Comparison of ENCODE assay signal across 21 cellular contexts in the genomic region with DNA sequence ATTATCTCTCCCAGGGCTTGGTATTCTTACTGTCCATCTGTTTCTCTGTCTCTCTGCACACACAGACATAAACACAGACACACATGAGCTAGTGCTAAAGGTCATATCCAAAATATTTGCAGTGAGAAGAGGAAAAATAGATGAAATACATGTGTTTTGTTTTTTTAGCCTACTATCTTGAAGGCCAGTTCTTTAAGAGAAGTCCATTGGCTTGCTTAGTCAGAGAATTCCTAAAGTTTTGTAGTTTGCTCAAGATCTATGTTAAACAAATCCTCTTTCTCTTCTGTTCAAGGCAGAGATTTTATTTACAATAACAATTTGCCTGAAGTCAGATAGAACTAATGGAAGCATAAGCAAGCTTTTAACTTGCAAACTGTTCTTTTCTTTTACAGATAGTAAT.
DNase-seq lines count a peak whose midpoint lies in the region; ATAC-seq and TF ChIP-seq lines count a peak whose summit lies in the region.
"Had no signal": no experiment of that assay in that cellular context is flagged by ENCODE, and none has a peak within 500 bp of the region (broad histone marks: within the 10 kb centered on the region; RNA-seq: fewer than 3 reads in every experiment).

No MANE protein-coding gene starts in this region.

- H2BK5ac ChIP-seq in mesenchymal stem cell (ENCODE audit: low read depth, low read length, poor library complexity, severe bottlenecking), result no peak overlapping the region

- no peaks in the 10 kb centered on the region for H3K9me3 Mint-ChIP-seq in activated T-cell treated with anti-CD3 and anti-CD28 coated beads, Interleukin-2, amount 50 U/mL, for 4 hours

- no peak overlapping the region for H2BK15ac ChIP-seq in mesenchymal stem cell (ENCODE audit: low read depth, poor library complexity, severe bottlenecking)

- H3K4ac ChIP-seq in mesenchymal stem cell (ENCODE audit: low read depth in 1 of 2, low read length in 2 of 2), result no peak overlapping the region

- no peak overlapping the region for H2AFZ ChIP-seq in mesenchymal stem cell (ENCODE audit: low read depth, low read length)

- H4K8ac ChIP-seq in mesenchymal stem cell (ENCODE audit: low read length), result no peak overlapping the region

- no peaks in the 10 kb centered on the region for H3K9me3 ChIP-seq in mesenchymal stem cell (ENCODE audit: control insufficient read depth, low read length)
- H3K9me3 ChIP-seq: BE2C had no signal

- H3K36me3 ChIP-seq in mesenchymal stem cell (ENCODE audit: control insufficient read depth in 1 of 2, insufficient read depth in 2 of 2, low read depth in 1 of 2, low read length in 2 of 2), result no peaks in the 10 kb centered on the region
- H3K36me3 ChIP-seq: BE2C had no signal

- H3K9ac ChIP-seq in mesenchymal stem cell (ENCODE audit: low read length), result no peak overlapping the region

- H3K14ac ChIP-seq in mesenchymal stem cell (ENCODE audit: low read length in 2 of 2), result no peak overlapping the region

- H4K91ac ChIP-seq in mesenchymal stem cell (ENCODE audit: low read length), result no peak overlapping the region

- DNase-seq in EH (ENCODE audit: low read depth), result peak; percentile 5
- peak; percentile 61 for DNase-seq in choroid plexus epithelial cell (ENCODE audit: low read depth)
- DNase-seq in foreskin melanocyte, result peak; percentile 13
- peak; percentile 43 for DNase-seq in mesenchymal stem cell
- DNase-seq in activated T-cell treated with anti-CD3 and anti-CD28 coated beads, Interleukin-2, amount 50 U/mL, for 4 hours, result no peak
- no peak for DNase-seq in NCI-H2196 treated with DMSO at 0.1 percent for 48 hours (lab: John Stamatoyannopoulos, UW; ENCODE audit: unreplicated experiment)
- DNase-seq in T-helper 2 cell, result no peak
- DNase-seq: BE2C; DMS53; EL; GF-D8; KG1; NCI-H1092 treated with DMSO at 0.1 percent for 48 hours; NCI-H146; NCI-H2029; NCI-H345; NCI-H774; NK-92 treated with Interleukin-12 subunit alpha and Interleukin-12 subunit beta, amount 100 ng/mL, for 24 hours; SIG-M5 had no signal

- H3K4me2 ChIP-seq in mesenchymal stem cell (ENCODE audit: low read length, poor library complexity, severe bottlenecking), result no peak overlapping the region

- no peak for TF ChIP-seq CTCF in choroid plexus epithelial cell (conservative IDR thresholded peaks at IDR 0.05; ENCODE audit: low read depth, low read length)

- H3K79me1 ChIP-seq in mesenchymal stem cell (replicated peaks; ENCODE audit: low read length, poor library complexity, severe bottlenecking), result no peaks in the 10 kb centered on the region

- H3K23ac ChIP-seq in mesenchymal stem cell (ENCODE audit: low read length in 2 of 2), result no peak overlapping the region

- peaks cover 19% of the 10 kb centered on the region for H3K4me1 Mint-ChIP-seq in activated T-cell treated with anti-CD3 and anti-CD28 coated beads, Interleukin-2, amount 50 U/mL, for 4 hours (ENCODE audit: low read depth)

- H3K27ac ChIP-seq in mesenchymal stem cell (ENCODE audit: low read length, poor library complexity, severe bottlenecking), result no peak overlapping the region
- H3K27ac ChIP-seq: RWPE1 had no signal

- H3K4me3 ChIP-seq in choroid plexus epithelial cell (ENCODE audit: low read depth, low read length), result no peak overlapping the region
- no peak overlapping the region for H3K4me3 ChIP-seq in mesenchymal stem cell (ENCODE audit: insufficient read depth in 1 of 2, low read depth in 1 of 2, low read length in 2 of 2)

- no peaks in the 10 kb centered on the region for H3K27me3 ChIP-seq in mesenchymal stem cell (ENCODE audit: control insufficient read depth in 1 of 2, insufficient read depth in 1 of 2, low read length in 2 of 2)
- H3K27me3 ChIP-seq: BE2C had no signal

- no peaks in the 10 kb centered on the region for H3K36me3 Mint-ChIP-seq in activated T-cell treated with anti-CD3 and anti-CD28 coated beads, Interleukin-2, amount 50 U/mL, for 4 hours (ENCODE audit: insufficient read depth)

- H3K27me3 Mint-ChIP-seq in activated T-cell treated with anti-CD3 and anti-CD28 coated beads, Interleukin-2, amount 50 U/mL, for 4 hours (ENCODE audit: low read depth), result no peaks in the 10 kb centered on the region

- H2AK5ac ChIP-seq in mesenchymal stem cell (ENCODE audit: low read length, severe bottlenecking), result no peak overlapping the region

- no peak for ATAC-seq in activated T-cell treated with anti-CD3 and anti-CD28 coated beads, Interleukin-2, amount 50 U/mL, for 4 hours
- ATAC-seq in GM19463 (IDR thresholded peaks at IDR 0.05; ENCODE audit: unreplicated experiment), result no peak

- no peak overlapping the region for H3K4me3 Mint-ChIP-seq in activated T-cell treated with anti-CD3 and anti-CD28 coated beads, Interleukin-2, amount 50 U/mL, for 4 hours

- H3K18ac ChIP-seq in mesenchymal stem cell (ENCODE audit: low read depth in 1 of 2, low read length in 2 of 2), result no peak overlapping the region

- no peak overlapping the region for H2BK12ac ChIP-seq in mesenchymal stem cell (ENCODE audit: low read length in 2 of 2)

- H2BK120ac ChIP-seq in mesenchymal stem cell (ENCODE audit: low read depth, low read length), result no peak overlapping the region

- peaks cover under 1% of the 10 kb centered on the region for H3K4me1 ChIP-seq in mesenchymal stem cell (ENCODE audit: control insufficient read depth, insufficient read depth, low read depth, low read length)
- H3K4me1 ChIP-seq: BE2C had no signal

Comparison
In these comparisons a context has a peak if more than half of its experiments do, and no peak if none do; other contexts are left out.
1. DNase-seq: peak in EH (single experiment), choroid plexus epithelial cell (single experiment), foreskin melanocyte (single experiment) and mesenchymal stem cell (single experiment); none in activated T-cell treated with anti-CD3 and anti-CD28 coated beads, Interleukin-2, amount 50 U/mL, for 4 hours (single experiment), NCI-H2196 treated with DMSO at 0.1 percent for 48 hours (single experiment) and T-helper 2 cell (0 of 5).